ENCODE assay signal across 7 cellular contexts in genomic region chr2:105690566-105690965, GRCh38.
"Had no signal": no experiment of that assay in that cellular context is flagged by ENCODE, and none has a peak within 500 bp of the region (broad histone marks: within the 10 kb centered on the region; RNA-seq: fewer than 3 reads in every experiment).

No MANE protein-coding gene starts in this region.

- H3K27ac Mint-ChIP-seq: HFFc6, IgD-negative memory B cell had no signal

- FAIRE-seq: HepG2 had no signal

- H3K4me3 Mint-ChIP-seq: HFFc6 had no signal

- DNase-seq: GM23248, GOT3, H7, HFFc6 had no signal

- ATAC-seq: HCT116, HepG2 had no signal

- H3K9me3 Mint-ChIP-seq: HFFc6, IgD-negative memory B cell had no signal
